19 cellular contexts compared by ENCODE assay signal in genomic region chr4:156763511-156763910, GRCh38.
A peak's percentile ranks its signal among the peaks of the same experiment; 100 is the strongest.
DNase-seq lines count a peak whose midpoint lies in the region; ATAC-seq, FAIRE-seq and TF ChIP-seq lines count a peak whose summit lies in the region.
"Had no signal": no experiment of that assay in that cellular context is flagged by ENCODE, and none has a peak within 500 bp of the region (broad histone marks: within the 10 kb centered on the region; RNA-seq: fewer than 3 reads in every experiment).

No MANE protein-coding gene starts in this region.

- TF ChIP-seq CTCF in left lung (IDR thresholded peaks at IDR 0.05), result no peak
- TF ChIP-seq CTCF in body of pancreas (IDR thresholded peaks at IDR 0.05), result no peak

- H3K4me1 ChIP-seq in left lung (no peaks in the 10 kb centered on the region), body of pancreas (peaks cover 5% of the 10 kb centered on the region)
- H3K4me1 ChIP-seq: colonic mucosa had no signal

- peak; percentile 7 for DNase-seq in DMS 273 treated with DMSO at 0.1 percent for 48 hours (lab: John Stamatoyannopoulos, UW)
- peak; percentile 30 for DNase-seq in NCI-H1092 (lab: John Stamatoyannopoulos, UW)
- DNase-seq in NCI-H69 (lab: John Stamatoyannopoulos, UW), result peak; percentile 84
- DNase-seq in left lung, result no peak
- no peak for DNase-seq in iPS-NIHi7 (ENCODE audit: extremely low spot score)
- DNase-seq in EL, result no peak
- no peak for DNase-seq in body of pancreas
- DNase-seq in H54 (ENCODE audit: insufficient read length, low spot score), result no peak
- DNase-seq: activated CD8-positive, alpha-beta memory T cell treated with anti-CD3 and anti-CD28 coated beads, Interleukin-2, amount 50 U/mL, for 48 hours; colonic mucosa; foreskin keratinocyte; GF-D8; KBM-7; naive B cell; stomach had no signal

- H3K27ac ChIP-seq in left lung, result no peak overlapping the region
- H3K27ac ChIP-seq in body of pancreas, result no peak overlapping the region
- H3K27ac ChIP-seq: C4-2B, colonic mucosa, foreskin keratinocyte, stomach had no signal

- no peaks in the 10 kb centered on the region for H3K36me3 ChIP-seq in left lung
- H3K36me3 ChIP-seq in body of pancreas (replicated peaks in 1 of 2; ENCODE audit: insufficient read depth in 1 of 2, low read depth in 2 of 2), result no peaks in the 10 kb centered on the region
- H3K36me3 ChIP-seq: colonic mucosa had no signal

- WGBS in body of pancreas, 2 donors, result 47 to 77% methylated on average over 2 of the region's 2 CpGs

- H3K27me3 ChIP-seq in left lung (no peaks in the 10 kb centered on the region), body of pancreas (no peaks in the 10 kb centered on the region)
- H3K27me3 ChIP-seq: colonic mucosa, foreskin keratinocyte, stomach had no signal

- H3K9me3 ChIP-seq in left lung, result no peaks in the 10 kb centered on the region
- H3K9me3 ChIP-seq in body of pancreas, result no peaks in the 10 kb centered on the region
- H3K9me3 ChIP-seq: colonic mucosa, stomach had no signal

- intact Hi-C loops in left lung (cut with DNase I), result no loop called here
- intact Hi-C loops in body of pancreas (cut with DNase I), result no loop called here

- TF ChIP-seq POLR2A in body of pancreas (IDR thresholded peaks at IDR 0.05) (no peak), H54 (IDR thresholded peaks at IDR 0.05; ENCODE audit: low read depth, low read length) (no peak)

- H3K4me3 ChIP-seq in left lung (no peak overlapping the region), body of pancreas (no peak overlapping the region)
- H3K4me3 ChIP-seq: colonic mucosa, stomach had no signal

- ATAC-seq in left lung (peak; percentile 19), body of pancreas (no peak)
- ATAC-seq: foreskin keratinocyte, sciatic nerve, WTC11 had no signal

- FAIRE-seq in H54 (lab: Jason Lieb, UNC), result no peak
- FAIRE-seq: keratinocyte had no signal

Comparison
In these comparisons a context has a peak if more than half of its experiments do, and no peak if none do; other contexts are left out.
1. DNase-seq: peak in DMS 273 treated with DMSO at 0.1 percent for 48 hours (single experiment), NCI-H1092 (single experiment) and NCI-H69 (single experiment); none in left lung (0 of 2), iPS-NIHi7 (single experiment), EL (single experiment), body of pancreas (0 of 4) and H54 (single experiment).